ENCODE assay signal across 16 cellular contexts in genomic region chr1:155507960-155508359, GRCh38. TPM values are rescaled to one million over a fixed set of nuclear protein-coding genes. Genes with fewer than 3 reads are reported as not detected.
DNase-seq lines count a peak whose midpoint lies in the region; ATAC-seq and TF ChIP-seq lines count a peak whose summit lies in the region.
"Had no signal": no experiment of that assay in that cellular context is flagged by ENCODE, and none has a peak within 500 bp of the region (broad histone marks: within the 10 kb centered on the region; RNA-seq: fewer than 3 reads in every experiment).

No MANE protein-coding gene starts in this region.

- H3K36me3 ChIP-seq in CD4-positive, CD25-positive, alpha-beta regulatory T cell (ENCODE audit: control insufficient read depth, insufficient read depth, low read length) = peaks cover 7% of the 10 kb centered on the region
- peaks cover 0 to 4% (median 0%) of the 10 kb centered on the region in 3 experiments for H3K36me3 ChIP-seq in naive thymus-derived CD4-positive, alpha-beta T cell (ENCODE audit: control insufficient read depth in 2 of 3, insufficient read depth in 3 of 3, low read length in 3 of 3)
- H3K36me3 ChIP-seq: breast epithelium, neural progenitor cell had no signal

- peak in 1 of 3 donors; percentile 31 for DNase-seq in CD4-positive, CD25-positive, alpha-beta regulatory T cell
- DNase-seq in GM13976 (ENCODE audit: low spot score) = peak; percentile 45
- DNase-seq in amniotic epithelial cell (ENCODE audit: low read depth) = peak; percentile 17
- DNase-seq in naive thymus-derived CD4-positive, alpha-beta T cell = no peak
- no peak for DNase-seq in NCI-H1436 treated with DMSO at 0.1 percent for 48 hours (lab: John Stamatoyannopoulos, UW)
- DNase-seq in HuH-7.5 (ENCODE audit: low spot score) = no peak
- DNase-seq: BE2C; DMS79; effector CD4-positive, alpha-beta T cell; NCI-H1417 treated with DMSO at 0.1 percent for 48 hours; retina; SIG-M5; stimulated activated CD4-positive, alpha-beta T cell treated with anti-CD3 and anti-CD28 coated beads, Interleukin-15, amount 100 ng/mL, for 24 hours had no signal

- peak overlapping the region; percentile 15 for H3K4me3 ChIP-seq in CD4-positive, CD25-positive, alpha-beta regulatory T cell (ENCODE audit: low read depth, low read length)
- H3K4me3 ChIP-seq in naive thymus-derived CD4-positive, alpha-beta T cell (ENCODE audit: low read length) = no peak overlapping the region
- H3K4me3 ChIP-seq: breast epithelium, neural progenitor cell had no signal

- H3K36me3 Mint-ChIP-seq in CD4-positive, CD25-positive, alpha-beta regulatory T cell = peaks cover 6% of the 10 kb centered on the region
- H3K36me3 Mint-ChIP-seq in naive thymus-derived CD4-positive, alpha-beta T cell = peaks cover 0 to 8% (median 4%) of the 10 kb centered on the region in 5 donors

- H3K27me3 ChIP-seq in CD4-positive, CD25-positive, alpha-beta regulatory T cell (ENCODE audit: control insufficient read depth, insufficient read depth, low read length) = no peaks in the 10 kb centered on the region
- H3K27me3 ChIP-seq in naive thymus-derived CD4-positive, alpha-beta T cell (ENCODE audit: control insufficient read depth in 2 of 2, insufficient read depth in 2 of 2, low read length in 2 of 2) = no peaks in the 10 kb centered on the region
- H3K27me3 ChIP-seq: BE2C, breast epithelium, neural progenitor cell had no signal

- no peak overlapping the region for H3K27ac ChIP-seq in CD4-positive, CD25-positive, alpha-beta regulatory T cell (ENCODE audit: insufficient read depth, low read length, poor library complexity, severe bottlenecking)
- no peak overlapping the region for H3K27ac ChIP-seq in naive thymus-derived CD4-positive, alpha-beta T cell (ENCODE audit: low read depth, low read length)
- H3K27ac ChIP-seq: breast epithelium, neural progenitor cell had no signal

- H3K9me3 Mint-ChIP-seq in CD4-positive, CD25-positive, alpha-beta regulatory T cell = peaks cover 0 to 2% (median 0%) of the 10 kb centered on the region in 7 donors
- H3K9me3 Mint-ChIP-seq in naive thymus-derived CD4-positive, alpha-beta T cell = no peaks in the 10 kb centered on the region
- H3K9me3 Mint-ChIP-seq: neural progenitor cell had no signal

- CTCF ChIA-PET in naive thymus-derived CD4-positive, alpha-beta T cell (lab: Charles Lee) = no interaction called here

- peak overlapping the region in 2 of 3 donors; percentile 55 to 84 for H3K27ac Mint-ChIP-seq in CD4-positive, CD25-positive, alpha-beta regulatory T cell
- peak overlapping the region in 6 of 9 donors; percentile 29 to 84 (median 52) for H3K27ac Mint-ChIP-seq in naive thymus-derived CD4-positive, alpha-beta T cell
- H3K27ac Mint-ChIP-seq: neural progenitor cell had no signal

- peak overlapping the region in 1 of 4 donors; percentile 35 for H3K4me3 Mint-ChIP-seq in CD4-positive, CD25-positive, alpha-beta regulatory T cell
- peak overlapping the region in 8 of 10 donors; percentile 14 to 50 (median 40) for H3K4me3 Mint-ChIP-seq in naive thymus-derived CD4-positive, alpha-beta T cell
- H3K4me3 Mint-ChIP-seq: neural progenitor cell had no signal

- no peak for TF ChIP-seq CTCF in GM13976 (IDR thresholded peaks at IDR 0.05; ENCODE audit: borderline replicate concordance, control extremely low read depth, extremely low read depth, insufficient read depth, missing control alignments)

- peaks cover 8% of the 10 kb centered on the region for H3K4me1 ChIP-seq in CD4-positive, CD25-positive, alpha-beta regulatory T cell (ENCODE audit: control insufficient read depth, insufficient read depth, low read length, poor library complexity, severe bottlenecking)
- peaks cover 0 to 10% of the 10 kb centered on the region in 2 donors for H3K4me1 ChIP-seq in naive thymus-derived CD4-positive, alpha-beta T cell (ENCODE audit: control insufficient read depth in 2 of 2, insufficient read depth in 2 of 2, low read length in 2 of 2)
- H3K4me1 ChIP-seq: BE2C, breast epithelium, neural progenitor cell had no signal

- no peak for ATAC-seq in CD4-positive, CD25-positive, alpha-beta regulatory T cell (ENCODE audit: low read depth in 2 of 2)
- no peak for ATAC-seq in naive thymus-derived CD4-positive, alpha-beta T cell
- ATAC-seq in GM21447 (IDR thresholded peaks at IDR 0.05; ENCODE audit: unreplicated experiment) = no peak

- in situ Hi-C loops in GM13976 (cut with MboI; ENCODE audit: low sequenced_read_pairs, unreplicated experiment) = no loop called here

- H3K27me3 Mint-ChIP-seq in CD4-positive, CD25-positive, alpha-beta regulatory T cell = no peaks in the 10 kb centered on the region
- H3K27me3 Mint-ChIP-seq in naive thymus-derived CD4-positive, alpha-beta T cell = no peaks in the 10 kb centered on the region

- H3K9me3 ChIP-seq in CD4-positive, CD25-positive, alpha-beta regulatory T cell (ENCODE audit: control insufficient read depth in 2 of 2, low read length in 2 of 2) = no peaks in the 10 kb centered on the region
- H3K9me3 ChIP-seq in naive thymus-derived CD4-positive, alpha-beta T cell (ENCODE audit: control insufficient read depth in 2 of 3, low read length in 3 of 3) = no peaks in the 10 kb centered on the region
- H3K9me3 ChIP-seq: BE2C, breast epithelium had no signal

- POLR2A ChIA-PET in naive thymus-derived CD4-positive, alpha-beta T cell (lab: Charles Lee) = interaction anchor here (0.5 kb wide), 1 partner anchor 35 kb away, joined by 3 read pairs; no protein-coding TSS in a partner anchor

- peaks cover 20 to 58% (median 40%) of the 10 kb centered on the region in 4 donors for H3K4me1 Mint-ChIP-seq in CD4-positive, CD25-positive, alpha-beta regulatory T cell
- H3K4me1 Mint-ChIP-seq in naive thymus-derived CD4-positive, alpha-beta T cell = peaks cover 23 to 59% (median 45%) of the 10 kb centered on the region in 7 donors
- H3K4me1 Mint-ChIP-seq: neural progenitor cell had no signal

- intact Hi-C loops in naive thymus-derived CD4-positive, alpha-beta T cell (cut with micrococcal nuclease) = loop anchor here in 1 of 2 donors (5.0 to 10.0 kb wide), 2 partner anchors 54 to 253 kb away; partner anchors contain the start of genes ASH1L and ENTREP3

RNA-seq across cellular contexts. Expression of gene ASH1L, which starts 54.6 kb away (rescaled TPM):
- 97.8 TPM for total RNA-seq in CD4-positive, CD25-positive, alpha-beta regulatory T cell
- polyA plus RNA-seq in CD4-positive, CD25-positive, alpha-beta regulatory T cell = 10 to 100 TPM; 14.1 to 16.8 (median 15.1) TPM
- 100 to 1,000 TPM in 2 of 5 experiments, 10 to 100 TPM in 3; 57.2 to 109 (median 95.1) TPM for total RNA-seq in naive thymus-derived CD4-positive, alpha-beta T cell
- 10 to 100 TPM; 20.1 to 34.9 TPM for polyA plus RNA-seq in naive thymus-derived CD4-positive, alpha-beta T cell

Comparison
In these comparisons a context has a peak if more than half of its experiments do, and no peak if none do; other contexts are left out.
1. DNase-seq: peak in GM13976 (single experiment) and amniotic epithelial cell (single experiment); none in naive thymus-derived CD4-positive, alpha-beta T cell (0 of 9), NCI-H1436 treated with DMSO at 0.1 percent for 48 hours (single experiment) and HuH-7.5 (single experiment).